ENCODE assay signal across 8 cellular contexts in genomic region chr2:60530660-60531276, GRCh38. TPM values are rescaled to one million over a fixed set of nuclear protein-coding genes. Genes with fewer than 3 reads are reported as not detected.
DNase-seq lines count a peak whose midpoint lies in the region; ATAC-seq and TF ChIP-seq lines count a peak whose summit lies in the region.

No MANE protein-coding gene starts in this region.

- H3K4me3 ChIP-seq in gastrocnemius medialis: no peak overlapping the region
- H3K4me3 ChIP-seq in lower leg skin (ENCODE audit: low read depth, poor library complexity, severe bottlenecking): no peak overlapping the region

- peaks cover 61% of the 10 kb centered on the region for H3K4me1 Mint-ChIP-seq in chondrocyte (ENCODE audit: low read depth)
- H3K4me1 Mint-ChIP-seq in activated CD8-positive, alpha-beta T cell treated with anti-CD3 and anti-CD28 coated beads, Interleukin-2, amount 10 ng/mL, durations not matched to agents 7 days and 5 days (ENCODE audit: low read depth): peaks cover 5% of the 10 kb centered on the region

- CTCF ChIA-PET in activated CD8-positive, alpha-beta T cell treated with anti-CD3 and anti-CD28 coated beads, Interleukin-2, amount 10 ng/mL, durations not matched to agents 7 days and 5 days (lab: Charles Lee): no interaction called here

- H3K27ac Mint-ChIP-seq in chondrocyte (ENCODE audit: unreplicated experiment): peak overlapping the region; percentile 28
- no peak overlapping the region for H3K27ac Mint-ChIP-seq in activated CD8-positive, alpha-beta T cell treated with anti-CD3 and anti-CD28 coated beads, Interleukin-2, amount 10 ng/mL, durations not matched to agents 7 days and 5 days

- intact Hi-C loops in gastrocnemius medialis (cut with DNase I; ENCODE audit: low total_unique reads) (no loop called here), lower leg skin (cut with DNase I; ENCODE audit: low total_unique reads) (no loop called here)

- no peaks in the 10 kb centered on the region for H3K27me3 Mint-ChIP-seq in chondrocyte (ENCODE audit: low read depth)
- peaks cover 50% of the 10 kb centered on the region for H3K27me3 Mint-ChIP-seq in activated CD8-positive, alpha-beta T cell treated with anti-CD3 and anti-CD28 coated beads, Interleukin-2, amount 10 ng/mL, durations not matched to agents 7 days and 5 days (ENCODE audit: low read depth)

- no peak for TF ChIP-seq CTCF in chondrocyte (IDR thresholded peaks at IDR 0.05)
- TF ChIP-seq CTCF in gastrocnemius medialis (IDR thresholded peaks at IDR 0.05 in 4 of 5, conservative IDR thresholded peaks at IDR 0.05 in 1 of 5): no peak
- no peak for TF ChIP-seq CTCF in lower leg skin (IDR thresholded peaks at IDR 0.05)

- in situ Hi-C loops in gastrocnemius medialis (cut with MboI; ENCODE audit: low sequenced_read_pairs in 4 of 4): no loop called here

- no peak for TF ChIP-seq POLR2A in gastrocnemius medialis (IDR thresholded peaks at IDR 0.05)
- TF ChIP-seq POLR2A in lower leg skin (IDR thresholded peaks at IDR 0.05): no peak

- H3K9me3 ChIP-seq in gastrocnemius medialis: no peaks in the 10 kb centered on the region

- no peaks in the 10 kb centered on the region for H3K9me3 Mint-ChIP-seq in chondrocyte (ENCODE audit: low read depth)
- no peaks in the 10 kb centered on the region for H3K9me3 Mint-ChIP-seq in activated CD8-positive, alpha-beta T cell treated with anti-CD3 and anti-CD28 coated beads, Interleukin-2, amount 10 ng/mL, durations not matched to agents 7 days and 5 days (ENCODE audit: insufficient read depth)

- no peaks in the 10 kb centered on the region for H3K36me3 ChIP-seq in gastrocnemius medialis

- no peaks in the 10 kb centered on the region for H3K4me1 ChIP-seq in gastrocnemius medialis

- 15 to 29% methylated on average over 12 of the region's 12 CpGs for WGBS in lower leg skin, 2 donors

- H3K27ac ChIP-seq in gastrocnemius medialis: no peak overlapping the region

- H3K27me3 ChIP-seq in gastrocnemius medialis: peaks cover 16 to 36% (median 36%) of the 10 kb centered on the region in 3 donors

- peak; percentile 58 for ATAC-seq in GM18870 (IDR thresholded peaks at IDR 0.05; ENCODE audit: unreplicated experiment)
- peak; percentile 63 for ATAC-seq in HG03064 (IDR thresholded peaks at IDR 0.05; ENCODE audit: low read depth, unreplicated experiment)
- ATAC-seq in activated CD8-positive, alpha-beta T cell treated with anti-CD3 and anti-CD28 coated beads, Interleukin-2, amount 10 ng/mL, durations not matched to agents 7 days and 5 days: no peak
- no peak for ATAC-seq in gastrocnemius medialis

- peak overlapping the region; percentile 47 for H3K4me3 Mint-ChIP-seq in chondrocyte (ENCODE audit: unreplicated experiment)
- no peak overlapping the region for H3K4me3 Mint-ChIP-seq in activated CD8-positive, alpha-beta T cell treated with anti-CD3 and anti-CD28 coated beads, Interleukin-2, amount 10 ng/mL, durations not matched to agents 7 days and 5 days

- peak; percentile 93 for DNase-seq in NCI-H2171 treated with DMSO at 0.1 percent for 48 hours (lab: John Stamatoyannopoulos, UW)
- DNase-seq in chondrocyte (ENCODE audit: low spot score): no peak
- DNase-seq in renal cortical epithelial cell (ENCODE audit: low read depth): peak; percentile 67
- no peak for DNase-seq in activated CD8-positive, alpha-beta T cell treated with anti-CD3 and anti-CD28 coated beads, Interleukin-2, amount 10 ng/mL, durations not matched to agents 7 days and 5 days
- no peak for DNase-seq in gastrocnemius medialis
- DNase-seq in lower leg skin (ENCODE audit: low spot score in 2 of 2): no peak

- POLR2A ChIA-PET in activated CD8-positive, alpha-beta T cell treated with anti-CD3 and anti-CD28 coated beads, Interleukin-2, amount 10 ng/mL, durations not matched to agents 7 days and 5 days (lab: Charles Lee): no interaction called here

- peaks cover 1% of the 10 kb centered on the region for H3K36me3 Mint-ChIP-seq in chondrocyte (ENCODE audit: low read depth)
- no peaks in the 10 kb centered on the region for H3K36me3 Mint-ChIP-seq in activated CD8-positive, alpha-beta T cell treated with anti-CD3 and anti-CD28 coated beads, Interleukin-2, amount 10 ng/mL, durations not matched to agents 7 days and 5 days (ENCODE audit: low read depth)

RNA-seq across cellular contexts. Expression of gene BCL11A, which starts 22.7 kb away (rescaled TPM):
- total RNA-seq in chondrocyte: 11.1 to 15.4 TPM (median 13.4 TPM) in 3 replicates
- 0.80 and 1.0 TPM in 2 replicates for total RNA-seq in renal cortical epithelial cell
- under 1 TPM in 1 of 2 experiments, not detected in 1; 0.03 TPM for total RNA-seq in activated CD8-positive, alpha-beta T cell treated with anti-CD3 and anti-CD28 coated beads, Interleukin-2, amount 10 ng/mL, durations not matched to agents 7 days and 5 days
- total RNA-seq in gastrocnemius medialis: 1 to 10 TPM in 1 of 4 donors, under 1 TPM in 2, not detected in 1; 0.04 to 1.0 (median 0.07) TPM
- 10 to 100 TPM; 62.8 to 94.4 (median 71.5) TPM for total RNA-seq in lower leg skin

Comparison
In these comparisons a context has a peak if more than half of its experiments do, and no peak if none do; other contexts are left out.
1. ATAC-seq: peak in GM18870 (single experiment) and HG03064 (single experiment); none in activated CD8-positive, alpha-beta T cell treated with anti-CD3 and anti-CD28 coated beads, Interleukin-2, amount 10 ng/mL, durations not matched to agents 7 days and 5 days (single experiment) and gastrocnemius medialis (0 of 2).
2. DNase-seq: peak in NCI-H2171 treated with DMSO at 0.1 percent for 48 hours (single experiment) and renal cortical epithelial cell (single experiment); none in chondrocyte (single experiment), activated CD8-positive, alpha-beta T cell treated with anti-CD3 and anti-CD28 coated beads, Interleukin-2, amount 10 ng/mL, durations not matched to agents 7 days and 5 days (single experiment), gastrocnemius medialis (0 of 2) and lower leg skin (0 of 2).